Comparison of ENCODE assay signal across 36 cellular contexts in genomic region chr2:151933266-151933804, GRCh38.
"Had no signal": no experiment of that assay in that cellular context is flagged by ENCODE, and none has a peak within 500 bp of the region (broad histone marks: within the 10 kb centered on the region; RNA-seq: fewer than 3 reads in every experiment).

No MANE protein-coding gene starts in this region.

- H3K9me3 ChIP-seq: MG63 had no signal

- H3K4me3 ChIP-seq: MG63 had no signal

- H3K27me3 ChIP-seq: MG63 had no signal

- H3K36me3 ChIP-seq: MG63 had no signal

- DNase-seq: Karpas-422, Kasumi-1, MG63, MM.1S, MV-4-11, NCI-H1048, NCI-H1092, NCI-H1092 treated with DMSO at 0.1 percent for 48 hours, NCI-H1105, NCI-H1105 treated with DMSO at 0.1 percent for 48 hours, NCI-H1417, NCI-H1417 treated with DMSO at 0.1 percent for 48 hours, NCI-H1436, NCI-H1436 treated with DMSO at 0.1 percent for 48 hours, NCI-H146, NCI-H1694, NCI-H1694 treated with DMSO at 0.1 percent for 48 hours, NCI-H187, NCI-H187 treated with DMSO at 0.1 percent for 48 hours, NCI-H1930, NCI-H2029, NCI-H2029 treated with DMSO at 0.1 percent for 48 hours, NCI-H2081, NCI-H2081 treated with DMSO at 0.1 percent for 48 hours, NCI-H2107, NCI-H2171, NCI-H2171 treated with DMSO at 0.1 percent for 48 hours, NCI-H2227 treated with DMSO at 0.1 percent for 48 hours, NCI-H226, NCI-H345, NCI-H446, NCI-H446 treated with DMSO at 0.1 percent for 48 hours, NCI-H510A, NCI-H510A treated with DMSO at 0.1 percent for 48 hours, NCI-H524, NCI-H524 treated with DMSO at 0.1 percent for 48 hours had no signal
